ENCODE assay signal across 25 cellular contexts in the genomic region with DNA sequence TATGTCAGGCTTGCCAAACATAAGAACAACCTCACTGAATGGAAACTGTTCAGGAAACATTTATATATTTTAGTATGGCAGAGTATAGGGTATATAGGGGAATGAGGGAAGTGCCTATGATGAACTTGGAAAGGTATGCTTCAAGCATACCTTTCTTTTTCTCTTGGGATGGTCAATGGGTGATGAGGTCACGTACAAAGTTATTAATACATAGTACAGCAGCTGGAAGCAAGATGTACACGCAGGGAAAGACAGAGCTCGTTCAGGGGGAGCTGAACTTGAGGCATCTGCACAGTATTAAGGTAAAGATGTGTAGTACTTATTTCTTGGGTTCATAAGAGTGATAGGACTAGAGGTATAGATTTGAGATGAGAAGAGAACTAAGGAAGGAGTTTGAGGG.
"Had no signal": no experiment of that assay in that cellular context is flagged by ENCODE, and none has a peak within 500 bp of the region (broad histone marks: within the 10 kb centered on the region; RNA-seq: fewer than 3 reads in every experiment).

No MANE protein-coding gene starts in this region.

- H3K36me3 ChIP-seq: colonic mucosa had no signal

- H3K27me3 ChIP-seq: colonic mucosa, esophagus squamous epithelium, gastrocnemius medialis, heart right ventricle, left lung had no signal

- FAIRE-seq: endometrium, islet of Langerhans, keratinocyte had no signal

- H3K27ac ChIP-seq: colonic mucosa, epithelial cell of prostate, esophagus squamous epithelium, gastrocnemius medialis, heart right ventricle, left lung, lower lobe of right lung had no signal

- ATAC-seq: effector memory CD8-positive, alpha-beta T cell; esophagus mucosa; gastrocnemius medialis; heart right ventricle; left cardiac atrium; left lung; left ventricle myocardium superior; lower lobe of right lung had no signal

- H3K27ac Mint-ChIP-seq: dendritic cell treated with granulocyte-macrophage colony-stimulating factor and Interleukin-4, amounts not matched to agents 40 ng/mL and 50 ng/mL, for 4 days; effector memory CD8-positive, alpha-beta T cell; endodermal cell had no signal

- H3K4me3 ChIP-seq: colonic mucosa, esophagus squamous epithelium, gastrocnemius medialis, heart right ventricle, left lung, lower lobe of right lung had no signal

- H3K9me3 Mint-ChIP-seq: dendritic cell treated with granulocyte-macrophage colony-stimulating factor and Interleukin-4, amounts not matched to agents 40 ng/mL and 50 ng/mL, for 4 days; effector memory CD8-positive, alpha-beta T cell; endodermal cell had no signal

- H3K27me3 Mint-ChIP-seq: dendritic cell treated with granulocyte-macrophage colony-stimulating factor and Interleukin-4, amounts not matched to agents 40 ng/mL and 50 ng/mL, for 4 days; effector memory CD8-positive, alpha-beta T cell had no signal

- H3K4me1 ChIP-seq: colonic mucosa, esophagus squamous epithelium, gastrocnemius medialis, left lung, lower lobe of right lung had no signal

- H3K4me3 Mint-ChIP-seq: dendritic cell treated with granulocyte-macrophage colony-stimulating factor and Interleukin-4, amounts not matched to agents 40 ng/mL and 50 ng/mL, for 4 days; effector memory CD8-positive, alpha-beta T cell; endodermal cell had no signal

- H3K9me3 ChIP-seq: colonic mucosa, esophagus squamous epithelium, gastrocnemius medialis, heart right ventricle, left lung, lower lobe of right lung had no signal

- DNase-seq: colonic mucosa; cortex of kidney; effector CD8-positive, alpha-beta T cell; effector memory CD8-positive, alpha-beta T cell; endodermal cell; esophagus squamous epithelium; foreskin fibroblast; foreskin melanocyte; gastrocnemius medialis; glutamatergic neuron; head of caudate nucleus; heart right ventricle; hippocampal formation; left cardiac atrium; left lung; left ventricle myocardium superior; lower lobe of right lung; mesenchymal stem cell; midbrain had no signal
